Comparison of ENCODE assay signal across 1 cellular context in the genomic region with DNA sequence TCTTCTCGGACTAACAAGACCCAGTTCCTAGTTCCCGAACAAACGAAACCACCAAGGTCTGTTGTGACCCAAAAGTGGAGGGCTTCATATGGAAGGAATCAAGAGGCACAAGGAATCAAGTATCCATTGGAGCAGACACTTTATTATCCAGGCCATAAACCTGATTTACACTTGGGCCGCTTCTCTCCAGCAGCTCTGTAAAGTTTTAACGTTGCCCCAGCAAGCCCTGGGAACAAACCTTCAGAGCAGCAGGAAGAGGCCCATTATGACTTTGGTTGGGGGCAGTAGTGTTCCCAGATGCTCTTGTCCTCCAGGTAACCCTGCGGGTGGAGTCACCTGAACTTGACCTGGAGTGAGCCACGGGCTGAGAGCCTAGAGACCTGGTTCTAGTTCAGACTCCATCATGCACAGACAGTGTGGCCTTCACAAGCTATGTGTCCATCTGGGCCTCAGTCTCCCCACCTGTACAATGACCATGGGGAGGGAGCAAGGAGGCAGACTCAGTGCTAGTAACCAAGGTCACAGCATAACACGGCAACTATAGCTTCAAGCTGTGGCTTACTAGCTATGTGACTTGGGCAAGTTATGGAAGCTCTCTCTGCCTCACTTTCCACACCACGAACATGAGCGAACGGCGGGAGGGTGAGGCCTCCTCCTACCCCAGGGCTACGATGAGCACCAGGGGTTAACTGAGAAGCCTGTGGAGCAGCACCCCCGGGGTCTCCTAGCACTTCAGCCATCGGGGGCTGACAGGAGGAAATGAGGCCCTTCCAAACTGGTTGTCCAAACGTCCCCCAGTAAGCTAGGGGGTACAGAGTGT.
TF ChIP-seq lines count a peak whose summit lies in the region.

No MANE protein-coding gene starts in this region.

TF ChIP-seq in HepG2, 621 proteins besides CTCF, POLR2A, EP300 and RAD21:
- TF ChIP-seq ZNF678 (CRISPR knock-in tag; IDR thresholded peaks at IDR 0.05) (no peak), ZNF784 (CRISPR knock-in tag; IDR thresholded peaks at IDR 0.05; ENCODE audit: borderline replicate concordance) (no peak), SRSF4 (IDR thresholded peaks at IDR 0.05; ENCODE audit: low read depth, low read length, poor library complexity, severe bottlenecking) (no peak), ZNF557 (CRISPR knock-in tag; IDR thresholded peaks at IDR 0.05) (no peak), CHD2 (IDR thresholded peaks at IDR 0.05; ENCODE audit: low read depth, low read length) (no peak), ZNF550 (CRISPR knock-in tag; IDR thresholded peaks at IDR 0.05; ENCODE audit: borderline replicate concordance) (no peak), ZNF878 (CRISPR knock-in tag; IDR thresholded peaks at IDR 0.05) (no peak), FOSL2 (CRISPR knock-in tag; IDR thresholded peaks at IDR 0.05) (no peak)
- TF ChIP-seq, protein P1, sequence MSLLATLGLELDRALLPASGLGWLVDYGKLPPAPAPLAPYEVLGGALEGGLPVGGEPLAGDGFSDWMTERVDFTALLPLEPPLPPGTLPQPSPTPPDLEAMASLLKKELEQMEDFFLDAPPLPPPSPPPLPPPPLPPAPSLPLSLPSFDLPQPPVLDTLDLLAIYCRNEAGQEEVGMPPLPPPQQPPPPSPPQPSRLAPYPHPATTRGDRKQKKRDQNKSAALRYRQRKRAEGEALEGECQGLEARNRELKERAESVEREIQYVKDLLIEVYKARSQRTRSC (CRISPR knock-in tag; IDR thresholded peaks at IDR 0.05; ENCODE audit: low read depth), result no peak
